ENCODE assay signal across 2 cellular contexts in the genomic region with DNA sequence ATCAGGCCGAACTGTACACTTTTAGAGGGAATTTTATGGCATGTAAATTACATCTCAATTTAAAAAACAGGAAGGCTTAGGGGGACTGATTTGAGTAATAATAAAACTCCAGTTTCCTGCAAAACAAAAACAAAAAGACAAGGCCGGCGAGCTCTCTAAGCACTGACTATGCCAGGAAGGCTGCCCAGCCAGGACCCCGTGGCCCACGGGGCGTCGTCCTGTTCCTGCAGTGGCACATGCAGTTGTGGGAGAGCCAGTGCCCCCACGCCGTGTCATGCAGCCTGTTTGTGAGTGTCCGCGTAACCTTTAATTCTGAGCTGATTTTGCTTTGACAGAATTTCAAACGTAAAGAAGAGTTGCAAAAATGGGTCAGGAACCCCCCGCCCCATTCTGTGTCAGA.
TF ChIP-seq lines count a peak whose summit lies in the region.

No MANE protein-coding gene starts in this region.

TF ChIP-seq in liver, 16 proteins besides CTCF, POLR2A, EP300 and RAD21:
- no peak for TF ChIP-seq NR2F2 (IDR thresholded peaks at IDR 0.05)
- no peak for TF ChIP-seq JUND (IDR thresholded peaks at IDR 0.05)
- no peak for TF ChIP-seq HNF4G (IDR thresholded peaks at IDR 0.05)
- TF ChIP-seq, protein P1, sequence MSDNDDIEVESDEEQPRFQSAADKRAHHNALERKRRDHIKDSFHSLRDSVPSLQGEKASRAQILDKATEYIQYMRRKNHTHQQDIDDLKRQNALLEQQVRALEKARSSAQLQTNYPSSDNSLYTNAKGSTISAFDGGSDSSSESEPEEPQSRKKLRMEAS (IDR thresholded peaks at IDR 0.05) = no peak
- no peak for TF ChIP-seq GABPA (IDR thresholded peaks at IDR 0.05 in 1 of 2, conservative IDR thresholded peaks at IDR 0.05 in 1 of 2)
- TF ChIP-seq YY1 (IDR thresholded peaks at IDR 0.05) = no peak
- TF ChIP-seq, protein P2, sequence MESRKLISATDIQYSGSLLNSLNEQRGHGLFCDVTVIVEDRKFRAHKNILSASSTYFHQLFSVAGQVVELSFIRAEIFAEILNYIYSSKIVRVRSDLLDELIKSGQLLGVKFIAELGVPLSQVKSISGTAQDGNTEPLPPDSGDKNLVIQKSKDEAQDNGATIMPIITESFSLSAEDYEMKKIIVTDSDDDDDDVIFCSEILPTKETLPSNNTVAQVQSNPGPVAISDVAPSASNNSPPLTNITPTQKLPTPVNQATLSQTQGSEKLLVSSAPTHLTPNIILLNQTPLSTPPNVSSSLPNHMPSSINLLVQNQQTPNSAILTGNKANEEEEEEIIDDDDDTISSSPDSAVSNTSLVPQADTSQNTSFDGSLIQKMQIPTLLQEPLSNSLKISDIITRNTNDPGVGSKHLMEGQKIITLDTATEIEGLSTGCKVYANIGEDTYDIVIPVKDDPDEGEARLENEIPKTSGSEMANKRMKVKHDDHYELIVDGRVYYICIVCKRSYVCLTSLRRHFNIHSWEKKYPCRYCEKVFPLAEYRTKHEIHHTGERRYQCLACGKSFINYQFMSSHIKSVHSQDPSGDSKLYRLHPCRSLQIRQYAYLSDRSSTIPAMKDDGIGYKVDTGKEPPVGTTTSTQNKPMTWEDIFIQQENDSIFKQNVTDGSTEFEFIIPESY (IDR thresholded peaks at IDR 0.05) = no peak
- TF ChIP-seq, protein P3, sequence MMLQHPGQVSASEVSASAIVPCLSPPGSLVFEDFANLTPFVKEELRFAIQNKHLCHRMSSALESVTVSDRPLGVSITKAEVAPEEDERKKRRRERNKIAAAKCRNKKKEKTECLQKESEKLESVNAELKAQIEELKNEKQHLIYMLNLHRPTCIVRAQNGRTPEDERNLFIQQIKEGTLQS (IDR thresholded peaks at IDR 0.05) = no peak
- TF ChIP-seq TAF1 (conservative IDR thresholded peaks at IDR 0.05) = no peak
- no peak for TF ChIP-seq FOXA2 (IDR thresholded peaks at IDR 0.05)
- TF ChIP-seq, protein P4, sequence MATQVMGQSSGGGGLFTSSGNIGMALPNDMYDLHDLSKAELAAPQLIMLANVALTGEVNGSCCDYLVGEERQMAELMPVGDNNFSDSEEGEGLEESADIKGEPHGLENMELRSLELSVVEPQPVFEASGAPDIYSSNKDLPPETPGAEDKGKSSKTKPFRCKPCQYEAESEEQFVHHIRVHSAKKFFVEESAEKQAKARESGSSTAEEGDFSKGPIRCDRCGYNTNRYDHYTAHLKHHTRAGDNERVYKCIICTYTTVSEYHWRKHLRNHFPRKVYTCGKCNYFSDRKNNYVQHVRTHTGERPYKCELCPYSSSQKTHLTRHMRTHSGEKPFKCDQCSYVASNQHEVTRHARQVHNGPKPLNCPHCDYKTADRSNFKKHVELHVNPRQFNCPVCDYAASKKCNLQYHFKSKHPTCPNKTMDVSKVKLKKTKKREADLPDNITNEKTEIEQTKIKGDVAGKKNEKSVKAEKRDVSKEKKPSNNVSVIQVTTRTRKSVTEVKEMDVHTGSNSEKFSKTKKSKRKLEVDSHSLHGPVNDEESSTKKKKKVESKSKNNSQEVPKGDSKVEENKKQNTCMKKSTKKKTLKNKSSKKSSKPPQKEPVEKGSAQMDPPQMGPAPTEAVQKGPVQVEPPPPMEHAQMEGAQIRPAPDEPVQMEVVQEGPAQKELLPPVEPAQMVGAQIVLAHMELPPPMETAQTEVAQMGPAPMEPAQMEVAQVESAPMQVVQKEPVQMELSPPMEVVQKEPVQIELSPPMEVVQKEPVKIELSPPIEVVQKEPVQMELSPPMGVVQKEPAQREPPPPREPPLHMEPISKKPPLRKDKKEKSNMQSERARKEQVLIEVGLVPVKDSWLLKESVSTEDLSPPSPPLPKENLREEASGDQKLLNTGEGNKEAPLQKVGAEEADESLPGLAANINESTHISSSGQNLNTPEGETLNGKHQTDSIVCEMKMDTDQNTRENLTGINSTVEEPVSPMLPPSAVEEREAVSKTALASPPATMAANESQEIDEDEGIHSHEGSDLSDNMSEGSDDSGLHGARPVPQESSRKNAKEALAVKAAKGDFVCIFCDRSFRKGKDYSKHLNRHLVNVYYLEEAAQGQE (IDR thresholded peaks at IDR 0.05) = no peak
- TF ChIP-seq EGR1 (IDR thresholded peaks at IDR 0.05; ENCODE audit: low read depth in 2 of 2) = no peak
- TF ChIP-seq FOXA1 (IDR thresholded peaks at IDR 0.05) = no peak
- TF ChIP-seq HNF4A (conservative IDR thresholded peaks at IDR 0.05) = no peak
- TF ChIP-seq RXRA (IDR thresholded peaks at IDR 0.05) = no peak
- no peak for TF ChIP-seq SP1 (IDR thresholded peaks at IDR 0.05)

TF ChIP-seq in HepG2, 621 proteins besides CTCF, POLR2A, EP300 and RAD21:
- TF ChIP-seq SIN3A (IDR thresholded peaks at IDR 0.05; ENCODE audit: borderline replicate concordance, low read depth, low read length) (no peak), ELF1 (CRISPR knock-in tag; IDR thresholded peaks at IDR 0.05) (no peak), FOXA3 (CRISPR knock-in tag; IDR thresholded peaks at IDR 0.05) (no peak), NR2F1 (CRISPR knock-in tag; IDR thresholded peaks at IDR 0.05) (no peak), NBN (conservative IDR thresholded peaks at IDR 0.05) (no peak), ZNF225 (CRISPR knock-in tag; IDR thresholded peaks at IDR 0.05) (no peak), KLF11 (CRISPR knock-in tag; IDR thresholded peaks at IDR 0.05) (no peak), MED13 (CRISPR knock-in tag; IDR thresholded peaks at IDR 0.05) (no peak), ZNF567 (CRISPR knock-in tag; IDR thresholded peaks at IDR 0.05; ENCODE audit: borderline replicate concordance) (no peak)
- TF ChIP-seq, protein P5, sequence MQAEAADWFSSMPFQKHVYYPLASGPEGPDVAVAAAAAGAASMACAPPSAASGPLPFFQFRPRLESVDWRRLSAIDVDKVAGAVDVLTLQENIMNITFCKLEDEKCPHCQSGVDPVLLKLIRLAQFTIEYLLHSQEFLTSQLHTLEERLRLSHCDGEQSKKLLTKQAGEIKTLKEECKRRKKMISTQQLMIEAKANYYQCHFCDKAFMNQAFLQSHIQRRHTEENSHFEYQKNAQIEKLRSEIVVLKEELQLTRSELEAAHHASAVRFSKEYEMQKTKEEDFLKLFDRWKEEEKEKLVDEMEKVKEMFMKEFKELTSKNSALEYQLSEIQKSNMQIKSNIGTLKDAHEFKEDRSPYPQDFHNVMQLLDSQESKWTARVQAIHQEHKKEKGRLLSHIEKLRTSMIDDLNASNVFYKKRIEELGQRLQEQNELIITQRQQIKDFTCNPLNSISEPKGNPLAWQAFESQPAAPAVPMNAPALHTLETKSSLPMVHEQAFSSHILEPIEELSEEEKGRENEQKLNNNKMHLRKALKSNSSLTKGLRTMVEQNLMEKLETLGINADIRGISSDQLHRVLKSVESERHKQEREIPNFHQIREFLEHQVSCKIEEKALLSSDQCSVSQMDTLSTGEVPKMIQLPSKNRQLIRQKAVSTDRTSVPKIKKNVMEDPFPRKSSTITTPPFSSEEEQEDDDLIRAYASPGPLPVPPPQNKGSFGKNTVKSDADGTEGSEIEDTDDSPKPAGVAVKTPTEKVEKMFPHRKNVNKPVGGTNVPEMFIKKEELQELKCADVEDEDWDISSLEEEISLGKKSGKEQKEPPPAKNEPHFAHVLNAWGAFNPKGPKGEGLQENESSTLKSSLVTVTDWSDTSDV (CRISPR knock-in tag; IDR thresholded peaks at IDR 0.05) = no peak
- TF ChIP-seq, protein P6, sequence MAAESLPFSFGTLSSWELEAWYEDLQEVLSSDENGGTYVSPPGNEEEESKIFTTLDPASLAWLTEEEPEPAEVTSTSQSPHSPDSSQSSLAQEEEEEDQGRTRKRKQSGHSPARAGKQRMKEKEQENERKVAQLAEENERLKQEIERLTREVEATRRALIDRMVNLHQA (CRISPR knock-in tag; IDR thresholded peaks at IDR 0.05) = no peak
- TF ChIP-seq, protein P7, sequence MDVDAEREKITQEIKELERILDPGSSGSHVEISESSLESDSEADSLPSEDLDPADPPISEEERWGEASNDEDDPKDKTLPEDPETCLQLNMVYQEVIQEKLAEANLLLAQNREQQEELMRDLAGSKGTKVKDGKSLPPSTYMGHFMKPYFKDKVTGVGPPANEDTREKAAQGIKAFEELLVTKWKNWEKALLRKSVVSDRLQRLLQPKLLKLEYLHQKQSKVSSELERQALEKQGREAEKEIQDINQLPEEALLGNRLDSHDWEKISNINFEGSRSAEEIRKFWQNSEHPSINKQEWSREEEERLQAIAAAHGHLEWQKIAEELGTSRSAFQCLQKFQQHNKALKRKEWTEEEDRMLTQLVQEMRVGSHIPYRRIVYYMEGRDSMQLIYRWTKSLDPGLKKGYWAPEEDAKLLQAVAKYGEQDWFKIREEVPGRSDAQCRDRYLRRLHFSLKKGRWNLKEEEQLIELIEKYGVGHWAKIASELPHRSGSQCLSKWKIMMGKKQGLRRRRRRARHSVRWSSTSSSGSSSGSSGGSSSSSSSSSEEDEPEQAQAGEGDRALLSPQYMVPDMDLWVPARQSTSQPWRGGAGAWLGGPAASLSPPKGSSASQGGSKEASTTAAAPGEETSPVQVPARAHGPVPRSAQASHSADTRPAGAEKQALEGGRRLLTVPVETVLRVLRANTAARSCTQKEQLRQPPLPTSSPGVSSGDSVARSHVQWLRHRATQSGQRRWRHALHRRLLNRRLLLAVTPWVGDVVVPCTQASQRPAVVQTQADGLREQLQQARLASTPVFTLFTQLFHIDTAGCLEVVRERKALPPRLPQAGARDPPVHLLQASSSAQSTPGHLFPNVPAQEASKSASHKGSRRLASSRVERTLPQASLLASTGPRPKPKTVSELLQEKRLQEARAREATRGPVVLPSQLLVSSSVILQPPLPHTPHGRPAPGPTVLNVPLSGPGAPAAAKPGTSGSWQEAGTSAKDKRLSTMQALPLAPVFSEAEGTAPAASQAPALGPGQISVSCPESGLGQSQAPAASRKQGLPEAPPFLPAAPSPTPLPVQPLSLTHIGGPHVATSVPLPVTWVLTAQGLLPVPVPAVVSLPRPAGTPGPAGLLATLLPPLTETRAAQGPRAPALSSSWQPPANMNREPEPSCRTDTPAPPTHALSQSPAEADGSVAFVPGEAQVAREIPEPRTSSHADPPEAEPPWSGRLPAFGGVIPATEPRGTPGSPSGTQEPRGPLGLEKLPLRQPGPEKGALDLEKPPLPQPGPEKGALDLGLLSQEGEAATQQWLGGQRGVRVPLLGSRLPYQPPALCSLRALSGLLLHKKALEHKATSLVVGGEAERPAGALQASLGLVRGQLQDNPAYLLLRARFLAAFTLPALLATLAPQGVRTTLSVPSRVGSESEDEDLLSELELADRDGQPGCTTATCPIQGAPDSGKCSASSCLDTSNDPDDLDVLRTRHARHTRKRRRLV (CRISPR knock-in tag; IDR thresholded peaks at IDR 0.05) = no peak
